8 cellular contexts compared by ENCODE assay signal in genomic region chr15:62067448-62068044, GRCh38. TPM values are rescaled to one million over a fixed set of nuclear protein-coding genes. Genes with fewer than 3 reads are reported as not detected.
DNase-seq lines count a peak whose midpoint lies in the region; ATAC-seq and TF ChIP-seq lines count a peak whose summit lies in the region.

No MANE protein-coding gene starts in this region.

- DNase-seq in GM12864 (ENCODE audit: low read depth) (no peak), head of caudate nucleus (peak in 32 of 42 donors; percentile 11 to 64 (median 32)), trophoblast cell (peak; percentile 13 to 48), hepatic stellate cell (ENCODE audit: low spot score) (no peak), NCI-H446 treated with DMSO at 0.1 percent for 48 hours (lab: John Stamatoyannopoulos, UW) (no peak)
- peak; percentile 11 for DNase-seq in activated T-helper 1 cell treated with anti-CD3 and anti-CD28 coated beads, Interleukin-12 subunit alpha, Interleukin-12 subunit beta, Interleukin-2, Interleukin-4 antibody, amounts not matched to agents 30 ng/mL and 10 ng/mL and 1 ng/mL, durations not matched to agents 14 hours and 24 hours and 36 hours (ENCODE audit: low spot score)

- no peak overlapping the region for H3K14ac ChIP-seq in trophoblast cell (ENCODE audit: low read length)

- H3K27ac Mint-ChIP-seq in activated T-helper 1 cell treated with anti-CD3 and anti-CD28 coated beads, Interleukin-12 subunit alpha, Interleukin-12 subunit beta, Interleukin-2, Interleukin-4 antibody, amounts not matched to agents 30 ng/mL and 10 ng/mL and 1 ng/mL, durations not matched to agents 14 hours and 24 hours and 36 hours, result peak overlapping the region; percentile 47

- no peak overlapping the region for H3K27ac ChIP-seq in trophoblast cell (ENCODE audit: low read depth, low read length)

- no peaks in the 10 kb centered on the region for H3K9me3 Mint-ChIP-seq in activated T-helper 1 cell treated with anti-CD3 and anti-CD28 coated beads, Interleukin-12 subunit alpha, Interleukin-12 subunit beta, Interleukin-2, Interleukin-4 antibody, amounts not matched to agents 30 ng/mL and 10 ng/mL and 1 ng/mL, durations not matched to agents 14 hours and 24 hours and 36 hours

- no peak overlapping the region for H2AFZ ChIP-seq in trophoblast cell (ENCODE audit: insufficient read depth, low read length, poor library complexity)

- TF ChIP-seq CTCF in GM12864 (IDR thresholded peaks at IDR 0.05; ENCODE audit: low read depth, low read length, missing control alignments), result no peak

- H2BK5ac ChIP-seq in trophoblast cell (ENCODE audit: low read depth, low read length, poor library complexity), result no peak overlapping the region

- no peak overlapping the region for H2BK120ac ChIP-seq in trophoblast cell (ENCODE audit: insufficient read depth, low read length, poor library complexity)

- no peaks in the 10 kb centered on the region for H3K79me2 ChIP-seq in trophoblast cell (ENCODE audit: control insufficient read depth, insufficient read depth, low read length, poor library complexity)

- H3K27me3 Mint-ChIP-seq in activated T-helper 1 cell treated with anti-CD3 and anti-CD28 coated beads, Interleukin-12 subunit alpha, Interleukin-12 subunit beta, Interleukin-2, Interleukin-4 antibody, amounts not matched to agents 30 ng/mL and 10 ng/mL and 1 ng/mL, durations not matched to agents 14 hours and 24 hours and 36 hours (ENCODE audit: insufficient read depth), result peaks cover 44% of the 10 kb centered on the region

- no peak for TF ChIP-seq EP300 in Ishikawa (IDR thresholded peaks at IDR 0.05; ENCODE audit: borderline replicate concordance)

- no peaks in the 10 kb centered on the region for H3K79me1 ChIP-seq in trophoblast cell (ENCODE audit: low read length)

- H3K4me1 Mint-ChIP-seq in activated T-helper 1 cell treated with anti-CD3 and anti-CD28 coated beads, Interleukin-12 subunit alpha, Interleukin-12 subunit beta, Interleukin-2, Interleukin-4 antibody, amounts not matched to agents 30 ng/mL and 10 ng/mL and 1 ng/mL, durations not matched to agents 14 hours and 24 hours and 36 hours (ENCODE audit: low read depth), result peaks cover 22% of the 10 kb centered on the region

- H3K9ac ChIP-seq in trophoblast cell (ENCODE audit: low read length), result no peak overlapping the region

- H3K4ac ChIP-seq in trophoblast cell (ENCODE audit: low read depth, low read length), result no peak overlapping the region

- peak overlapping the region; percentile 78 for H3K4me3 Mint-ChIP-seq in activated T-helper 1 cell treated with anti-CD3 and anti-CD28 coated beads, Interleukin-12 subunit alpha, Interleukin-12 subunit beta, Interleukin-2, Interleukin-4 antibody, amounts not matched to agents 30 ng/mL and 10 ng/mL and 1 ng/mL, durations not matched to agents 14 hours and 24 hours and 36 hours

- H4K12ac ChIP-seq in trophoblast cell (ENCODE audit: low read depth, low read length), result no peak overlapping the region

- H3K4me1 ChIP-seq in trophoblast cell (ENCODE audit: control insufficient read depth in 1 of 2, insufficient read depth in 2 of 2, low read length in 2 of 2), result peaks cover 6 to 11% of the 10 kb centered on the region in 2 experiments

- no peak overlapping the region for H3K18ac ChIP-seq in trophoblast cell (ENCODE audit: low read length)

- peaks cover 13% of the 10 kb centered on the region for H3K27me3 ChIP-seq in trophoblast cell (ENCODE audit: insufficient read depth, low read length)

- no peak overlapping the region for H3K23ac ChIP-seq in trophoblast cell (ENCODE audit: low read length)

- H4K8ac ChIP-seq in trophoblast cell (ENCODE audit: low read depth, low read length), result no peak overlapping the region

- no peak for TF ChIP-seq RAD21 in Ishikawa (IDR thresholded peaks at IDR 0.05; ENCODE audit: low read depth)

- H3K9me3 ChIP-seq in trophoblast cell (ENCODE audit: insufficient read depth, low read depth, low read length), result peaks cover 7% of the 10 kb centered on the region

- no peak overlapping the region for H2AK5ac ChIP-seq in trophoblast cell (ENCODE audit: low read length)

- H4K91ac ChIP-seq in trophoblast cell (ENCODE audit: low read depth, low read length), result no peak overlapping the region

- H3K4me2 ChIP-seq in trophoblast cell (ENCODE audit: low read length), result peak overlapping the region; percentile 58

- no CpG with 5 or more reads among the region's 62 CpGs for WGBS in trophoblast cell (ENCODE audit: extremely low coverage, insufficient coverage, insufficient read length)

- peak overlapping the region; percentile 16 for H3K4me3 ChIP-seq in GM12864 (ENCODE audit: low read depth, low read length)
- H3K4me3 ChIP-seq in trophoblast cell (ENCODE audit: low read depth, low read length), result peak overlapping the region; percentile 5

- H3K36me3 Mint-ChIP-seq in activated T-helper 1 cell treated with anti-CD3 and anti-CD28 coated beads, Interleukin-12 subunit alpha, Interleukin-12 subunit beta, Interleukin-2, Interleukin-4 antibody, amounts not matched to agents 30 ng/mL and 10 ng/mL and 1 ng/mL, durations not matched to agents 14 hours and 24 hours and 36 hours (ENCODE audit: low read depth), result peaks cover 2% of the 10 kb centered on the region

- H2BK12ac ChIP-seq in trophoblast cell (ENCODE audit: low read length), result no peak overlapping the region

- ATAC-seq in HG03135 (IDR thresholded peaks at IDR 0.05; ENCODE audit: unreplicated experiment), result no peak

- no peaks in the 10 kb centered on the region for H3K36me3 ChIP-seq in trophoblast cell (ENCODE audit: control insufficient read depth in 1 of 2, insufficient read depth in 2 of 2, low read length in 2 of 2)

- intact Hi-C loops in activated T-helper 1 cell treated with anti-CD3 and anti-CD28 coated beads, Interleukin-12 subunit alpha, Interleukin-12 subunit beta, Interleukin-2, Interleukin-4 antibody, amounts not matched to agents 30 ng/mL and 10 ng/mL and 1 ng/mL, durations not matched to agents 14 hours and 24 hours and 36 hours (cut with micrococcal nuclease), result loop anchor here (1.0 to 5.0 kb wide), 3 partner anchors 7 to 85 kb away; partner anchors contain the start of gene VPS13C
- intact Hi-C loops in head of caudate nucleus (cut with DNase I), result loop anchor here (10.0 kb wide), 1 partner anchor 183 kb away; no protein-coding TSS in a partner anchor

TF ChIP-seq in Ishikawa, 13 proteins besides CTCF, POLR2A, EP300 and RAD21:
- peak; percentile 54 for TF ChIP-seq MAX (IDR thresholded peaks at IDR 0.05)
- no peak for TF ChIP-seq ZBTB7A (IDR thresholded peaks at IDR 0.05; ENCODE audit: low read depth)

RNA-seq across cellular contexts. Expression of gene C2CD4A, which starts 0.8 kb away (rescaled TPM):
- 0.13 and 0.17 TPM in 2 replicates for total RNA-seq in activated T-helper 1 cell treated with anti-CD3 and anti-CD28 coated beads, Interleukin-12 subunit alpha, Interleukin-12 subunit beta, Interleukin-2, Interleukin-4 antibody, amounts not matched to agents 30 ng/mL and 10 ng/mL and 1 ng/mL, durations not matched to agents 14 hours and 24 hours and 36 hours
- 0.08 TPM in 2 replicates for polyA plus RNA-seq in trophoblast cell (2013)

RNA-seq across cellular contexts. Expression of gene VPS13C, which starts 7.3 kb away (rescaled TPM):
- total RNA-seq in activated T-helper 1 cell treated with anti-CD3 and anti-CD28 coated beads, Interleukin-12 subunit alpha, Interleukin-12 subunit beta, Interleukin-2, Interleukin-4 antibody, amounts not matched to agents 30 ng/mL and 10 ng/mL and 1 ng/mL, durations not matched to agents 14 hours and 24 hours and 36 hours, result 50.4 and 52.7 TPM in 2 replicates
- polyA plus RNA-seq in trophoblast cell (2013), result 9.9 and 10.4 TPM in 2 replicates

Comparison
In these comparisons a context has a peak if more than half of its experiments do, and no peak if none do; other contexts are left out.
1. DNase-seq: peak in activated T-helper 1 cell treated with anti-CD3 and anti-CD28 coated beads, Interleukin-12 subunit alpha, Interleukin-12 subunit beta, Interleukin-2, Interleukin-4 antibody, amounts not matched to agents 30 ng/mL and 10 ng/mL and 1 ng/mL, durations not matched to agents 14 hours and 24 hours and 36 hours (single experiment), head of caudate nucleus (32 of 42) and trophoblast cell (2 of 2); none in GM12864 (single experiment), hepatic stellate cell (single experiment) and NCI-H446 treated with DMSO at 0.1 percent for 48 hours (single experiment).